Comparison of ENCODE assay signal across 13 cellular contexts in genomic region chr19:57620673-57621348, GRCh38. TPM values are rescaled to one million over a fixed set of nuclear protein-coding genes. Genes with fewer than 3 reads are reported as not detected.
DNase-seq lines count a peak whose midpoint lies in the region; ATAC-seq, FAIRE-seq and TF ChIP-seq lines count a peak whose summit lies in the region.
"Had no signal": no experiment of that assay in that cellular context is flagged by ENCODE, and none has a peak within 500 bp of the region (broad histone marks: within the 10 kb centered on the region; RNA-seq: fewer than 3 reads in every experiment).

No MANE protein-coding gene starts in this region.

- peaks cover 12% of the 10 kb centered on the region; the same call in 2 of the 3 replicates for H3K79me2 ChIP-seq in K562 (ENCODE audit: control insufficient read depth, insufficient read depth, low read length)

- H3K9me1 ChIP-seq in K562 (ENCODE audit: control insufficient read depth, insufficient read depth, low read length): no peaks in the 10 kb centered on the region

- POLR2A ChIA-PET in K562 (lab: Yijun Ruan, JAX): no interaction called here

- no peak for DNase-seq in K562 (ENCODE audit: extremely low read depth in 1 of 4, low spot score in 3 of 4)
- DNase-seq in HCEC 1CT: no peak
- DNase-seq in posterior cingulate gyrus: no peak
- DNase-seq in stimulated activated naive CD8-positive, alpha-beta T cell treated with anti-CD3 and anti-CD28 coated beads, Interleukin-15, Interleukin-2, amounts not matched to agents 100 U/mL and 50 U/mL, for 24 hours: no peak
- no peak for DNase-seq in T-helper 17 cell
- DNase-seq: C1 segment of cervical spinal cord; effector CD8-positive, alpha-beta T cell; hippocampal formation; NCI-H510A treated with DMSO at 0.1 percent for 48 hours had no signal

- no peaks in the 10 kb centered on the region for H3K27me3 Mint-ChIP-seq in T-helper 17 cell

- intact Hi-C loops in K562 (cut with micrococcal nuclease): no loop called here
- intact Hi-C loops in posterior cingulate gyrus (cut with DNase I): no loop called here

- H3K9ac ChIP-seq in BLaER1 treated with 17β-estradiol and CSF1 and Interleukin-3, amounts not matched to agents 10 nM and 100 nM: no peak overlapping the region
- H3K9ac ChIP-seq in HUES48 (ENCODE audit: low read depth, low read length) (no peak overlapping the region), K562 (ENCODE audit: insufficient read depth in 1 of 2, low read depth in 2 of 2, low read length in 2 of 2) (no peak overlapping the region), liver (ENCODE audit: low read depth in 1 of 2, low read length in 2 of 2) (no peak overlapping the region)

- TF ChIP-seq EP300 in K562 (IDR thresholded peaks at IDR 0.05; ENCODE audit: low read length): no peak

- CTCF ChIA-PET in K562 (lab: Yijun Ruan, JAX; ENCODE audit: low intra/inter-chr PET ratio): no interaction called here

- no peak overlapping the region for H2AFZ ChIP-seq in K562 (ENCODE audit: low read depth, low read length)

- in situ Hi-C loops in K562 (cut with MboI): no loop called here

- no peak for TF ChIP-seq POLR2A in K562 (conservative IDR thresholded peaks at IDR 0.05)

- H3K36me3 Mint-ChIP-seq in T-helper 17 cell (ENCODE audit: low read depth): peaks cover 15% of the 10 kb centered on the region

- H4K20me1 ChIP-seq in BLaER1 treated with 17β-estradiol and CSF1 and Interleukin-3, amounts not matched to agents 10 nM and 100 nM: peaks cover 0 to 24% (median 0%) of the 10 kb centered on the region in 11 experiments; a peak in 2 of 22 replicates
- H4K20me1 ChIP-seq in K562 (replicated peaks; ENCODE audit: control insufficient read depth, insufficient read depth, low read length): no peaks in the 10 kb centered on the region

- H3K27me3 ChIP-seq in BLaER1 treated with 17β-estradiol and CSF1 and Interleukin-3, amounts not matched to agents 10 nM and 100 nM: peaks cover 0 to 7% (median 0%) of the 10 kb centered on the region in 11 experiments; a peak in 1 of 22 replicates
- H3K27me3 ChIP-seq in HUES48 (ENCODE audit: control insufficient read depth, insufficient read depth, low read length): no peaks in the 10 kb centered on the region
- no peaks in the 10 kb centered on the region for H3K27me3 ChIP-seq in K562 (ENCODE audit: control insufficient read depth in 2 of 2, insufficient read depth in 2 of 2, low read length in 2 of 2)
- H3K27me3 ChIP-seq in liver (ENCODE audit: control insufficient read depth in 4 of 4, insufficient read depth in 4 of 4, low read length in 3 of 4): no peaks in the 10 kb centered on the region
- H3K27me3 ChIP-seq: adrenal gland had no signal

- no peaks in the 10 kb centered on the region for H3K4me1 Mint-ChIP-seq in T-helper 17 cell

- no peak overlapping the region for H3K4me3 Mint-ChIP-seq in T-helper 17 cell

- no peak overlapping the region for H3K4me2 ChIP-seq in BLaER1 treated with 17β-estradiol and CSF1 and Interleukin-3, amounts not matched to agents 10 nM and 100 nM
- H3K4me2 ChIP-seq in K562 (ENCODE audit: insufficient read depth, low read length): no peak overlapping the region

- 70% methylated on average over 10 of the region's 10 CpGs for WGBS in K562 (ENCODE audit: insufficient coverage, low coverage, missing lambda C conversion rate)
- WGBS in liver: 98% methylated on average over 10 of the region's 10 CpGs

- H3K27ac Mint-ChIP-seq in T-helper 17 cell: no peak overlapping the region

- H3K27ac ChIP-seq in BLaER1 treated with 17β-estradiol and CSF1 and Interleukin-3, amounts not matched to agents 10 nM and 100 nM: no peak overlapping the region
- H3K27ac ChIP-seq in HUES48 (ENCODE audit: low read depth, low read length) (no peak overlapping the region), K562 (ENCODE audit: extremely low read depth, low read depth, low read length) (no peak overlapping the region), liver (ENCODE audit: low read depth in 1 of 2, low read length in 2 of 2) (no peak overlapping the region)
- H3K27ac ChIP-seq: adrenal gland had no signal

- TF ChIP-seq RAD21 in K562 (CRISPR knock-in tag; conservative IDR thresholded peaks at IDR 0.05 in 1 of 2, IDR thresholded peaks at IDR 0.05 in 1 of 2) (no peak), liver (IDR thresholded peaks at IDR 0.05) (no peak)

- H3K36me3 ChIP-seq in BLaER1 treated with 17β-estradiol and CSF1 and Interleukin-3, amounts not matched to agents 10 nM and 100 nM: peaks cover 93 to 100% (median 100%) of the 10 kb centered on the region in 11 experiments
- H3K36me3 ChIP-seq in HUES48 (ENCODE audit: control insufficient read depth, insufficient read depth, low read length) (peaks cover 91% of the 10 kb centered on the region), K562 (ENCODE audit: control insufficient read depth, insufficient read depth, low read length) (peaks cover 62% of the 10 kb centered on the region), liver (ENCODE audit: control insufficient read depth in 4 of 4, insufficient read depth in 3 of 4, low read depth in 1 of 4, low read length in 3 of 4) (peaks cover 8 to 83% (median 80%) of the 10 kb centered on the region in 4 donors)

- ATAC-seq in K562: no peak
- ATAC-seq in stimulated activated naive CD8-positive, alpha-beta T cell treated with anti-CD3 and anti-CD28 coated beads, Interleukin-15, Interleukin-2, amounts not matched to agents 100 U/mL and 50 U/mL, for 24 hours: no peak
- no peak for ATAC-seq in T-helper 17 cell

- H3K4me3 ChIP-seq in BLaER1 treated with 17β-estradiol and CSF1 and Interleukin-3, amounts not matched to agents 10 nM and 100 nM: peak overlapping the region; percentile 25 to 99 (median 94); a peak in 19 of 20 replicates
- H3K4me3 ChIP-seq in HUES48 (ENCODE audit: low read depth, low read length) (peak overlapping the region; percentile 5), K562 (no peak overlapping the region), liver (ENCODE audit: low read depth in 1 of 3, low read length in 3 of 3) (peak overlapping the region in 2 of 3 donors; percentile 70 to 98)

- no TSS peak for BruUV-seq in K562 (replicated peaks; lab: Mats Ljungman, UMichigan)

- H3K9me3 ChIP-seq in BLaER1 treated with 17β-estradiol and CSF1 and Interleukin-3, amounts not matched to agents 10 nM and 100 nM (replicated peaks in 1 of 11): peaks cover 100% of the 10 kb centered on the region in 11 experiments
- H3K9me3 ChIP-seq in HUES48 (ENCODE audit: control insufficient read depth, insufficient read depth, low read length): peaks cover 82% of the 10 kb centered on the region
- peaks cover 46% of the 10 kb centered on the region for H3K9me3 ChIP-seq in K562 (replicated peaks; ENCODE audit: control insufficient read depth, insufficient read depth, low read depth, low read length)
- peaks cover 68 to 98% (median 87%) of the 10 kb centered on the region in 4 donors for H3K9me3 ChIP-seq in liver (ENCODE audit: control insufficient read depth in 4 of 4, low read length in 3 of 4)
- H3K9me3 ChIP-seq in T-helper 17 cell (ENCODE audit: control insufficient read depth, low read length, poor library complexity, severe bottlenecking): peaks cover 68% of the 10 kb centered on the region

- no peak for FAIRE-seq in K562 (lab: Jason Lieb, UNC)

- TF ChIP-seq CTCF in K562 (IDR thresholded peaks at IDR 0.05 in 2 of 3, conservative IDR thresholded peaks at IDR 0.05 in 1 of 3; ENCODE audit: insufficient read depth in 2 of 3, low read depth in 1 of 3, low read length in 3 of 3): no peak
- TF ChIP-seq CTCF in liver (IDR thresholded peaks at IDR 0.05; ENCODE audit: low read depth, low read length, missing input control): no peak

- no peaks in the 10 kb centered on the region for H3K4me1 ChIP-seq in BLaER1 treated with 17β-estradiol and CSF1 and Interleukin-3, amounts not matched to agents 10 nM and 100 nM
- no peaks in the 10 kb centered on the region for H3K4me1 ChIP-seq in HUES48 (ENCODE audit: control insufficient read depth, insufficient read depth, low read length)
- no peaks in the 10 kb centered on the region for H3K4me1 ChIP-seq in K562 (replicated peaks in 1 of 2; ENCODE audit: control insufficient read depth in 2 of 2, insufficient read depth in 2 of 2, low read length in 2 of 2)
- no peaks in the 10 kb centered on the region for H3K4me1 ChIP-seq in liver (ENCODE audit: control insufficient read depth in 4 of 4, insufficient read depth in 4 of 4, low read length in 3 of 4)
- H3K4me1 ChIP-seq: adrenal gland had no signal

RNA-seq across cellular contexts. Expression of gene ZNF134, which starts 6.8 kb away (rescaled TPM):
- total RNA-seq in K562 (2011; cell fraction: chromatin; rRNA removed; ENCODE audit: low replicate concordance): 6.6 and 10.5 TPM in 2 replicates
- total RNA-seq in K562 (2011; cell fraction: nucleolus; rRNA removed): 6.3 and 8.8 TPM in 2 replicates
- total RNA-seq in K562 (2011; cell fraction: nucleoplasm; rRNA removed): 7.3 and 9.7 TPM in 2 replicates
- total RNA-seq in K562 (2014; rRNA removed) (10.0 and 13.4 TPM in 2 replicates), K562 (2014; rRNA removed; fragmentation: Illumina TruSeq; extraction: Trizol) (5.5 and 5.9 TPM in 2 replicates), K562 (2015; rRNA removed; fragmentation: Illumina TruSeq; extraction: Trizol) (4.6 and 5.7 TPM in 2 replicates), K562 (2021) (6.3 and 7.0 TPM in 2 replicates), liver (10 to 100 TPM in 1 of 2 donors, 1 to 10 TPM in 1; 6.9 to 12.1 TPM), T-helper 17 cell (10 to 100 TPM; 20.9 to 22.7 TPM)
- polyA plus RNA-seq in K562 (2011; rRNA removed) (3.1 and 6.6 TPM in 2 replicates), K562 (2014; fragmentation: Illumina TruSeq; extraction: Trizol) (4.8 and 5.2 TPM in 2 replicates), K562 (2014; fragmentation: Nextera tagmentation; extraction: Ambion mirVana) (1 to 10 TPM; 1.3 to 1.5 TPM), K562 (2014; rRNA removed) (6.5 and 7.0 TPM in 2 replicates), liver (1 to 10 TPM; 1.5 to 4.0 TPM)
- polyA plus RNA-seq in K562 (2011; cell fraction: cytosol; rRNA removed): 3.1 and 3.6 TPM in 2 replicates
- 3.7 and 6.7 TPM in 2 replicates for polyA plus RNA-seq in K562 (2011; cell fraction: nucleus; rRNA removed)
- polyA plus RNA-seq in K562 (2012): 5.0 and 5.2 TPM in 2 replicates
- 5.8 and 7.7 TPM in 2 replicates for polyA minus RNA-seq in K562 (2011; rRNA and poly(A)+ RNA removed)
- polyA minus RNA-seq in K562 (2011; cell fraction: cytosol; rRNA and poly(A)+ RNA removed): 2.8 and 3.4 TPM in 2 replicates
- 5.0 and 6.1 TPM in 2 replicates for polyA minus RNA-seq in K562 (2011; cell fraction: nucleus; rRNA and poly(A)+ RNA removed)

RNA-seq across cellular contexts. Expression of gene ZNF211, which starts 12.2 kb away (rescaled TPM):
- 11.8 and 17.5 TPM in 2 replicates for total RNA-seq in K562 (2011; cell fraction: chromatin; rRNA removed; ENCODE audit: low replicate concordance)
- 11.2 and 12.1 TPM in 2 replicates for total RNA-seq in K562 (2011; cell fraction: nucleolus; rRNA removed)
- total RNA-seq in K562 (2011; cell fraction: nucleoplasm; rRNA removed): 12.6 and 12.8 TPM in 2 replicates
- total RNA-seq in K562 (2014; rRNA removed) (3.7 and 4.3 TPM in 2 replicates), K562 (2014; rRNA removed; fragmentation: Illumina TruSeq; extraction: Trizol) (6.3 and 6.6 TPM in 2 replicates), K562 (2015; rRNA removed; fragmentation: Illumina TruSeq; extraction: Trizol) (4.9 and 5.1 TPM in 2 replicates), K562 (2021) (4.1 and 4.2 TPM in 2 replicates), liver (1 to 10 TPM; 4.4 to 7.0 TPM), T-helper 17 cell (10 to 100 TPM; 27.7 to 33.7 TPM)
- polyA plus RNA-seq in K562 (2011; rRNA removed) (8.5 and 11.6 TPM in 2 replicates), K562 (2014; fragmentation: Illumina TruSeq; extraction: Trizol) (4.5 and 5.1 TPM in 2 replicates), K562 (2014; fragmentation: Nextera tagmentation; extraction: Ambion mirVana) (1 to 10 TPM; 1.3 to 1.7 TPM), K562 (2014; rRNA removed) (6.6 and 7.8 TPM in 2 replicates), liver (1 to 10 TPM; 2.0 to 2.3 TPM)
- 3.5 and 4.2 TPM in 2 replicates for polyA plus RNA-seq in K562 (2011; cell fraction: cytosol; rRNA removed)
- 16.0 and 19.0 TPM in 2 replicates for polyA plus RNA-seq in K562 (2011; cell fraction: nucleus; rRNA removed)
- polyA plus RNA-seq in K562 (2012): 3.4 and 4.7 TPM in 2 replicates
- 8.1 and 10.1 TPM in 2 replicates for polyA minus RNA-seq in K562 (2011; rRNA and poly(A)+ RNA removed)
- polyA minus RNA-seq in K562 (2011; cell fraction: cytosol; rRNA and poly(A)+ RNA removed): 3.0 and 4.7 TPM in 2 replicates
- 12.7 and 14.9 TPM in 2 replicates for polyA minus RNA-seq in K562 (2011; cell fraction: nucleus; rRNA and poly(A)+ RNA removed)

RNA-seq across cellular contexts. Expression of gene ZNF530, which starts 21.1 kb away (rescaled TPM):
- 9.5 and 10.6 TPM in 2 replicates for total RNA-seq in K562 (2011; cell fraction: chromatin; rRNA removed; ENCODE audit: low replicate concordance)
- 9.7 and 11.2 TPM in 2 replicates for total RNA-seq in K562 (2011; cell fraction: nucleolus; rRNA removed)
- total RNA-seq in K562 (2011; cell fraction: nucleoplasm; rRNA removed): 10.9 and 12.1 TPM in 2 replicates
- total RNA-seq in K562 (2014; rRNA removed) (3.2 and 5.9 TPM in 2 replicates), K562 (2014; rRNA removed; fragmentation: Illumina TruSeq; extraction: Trizol) (4.1 and 5.0 TPM in 2 replicates), K562 (2015; rRNA removed; fragmentation: Illumina TruSeq; extraction: Trizol) (3.0 and 3.1 TPM in 2 replicates), K562 (2021) (3.5 and 4.0 TPM in 2 replicates), liver (1 to 10 TPM; 1.4 to 7.1 TPM), T-helper 17 cell (1 to 10 TPM; 2.5 to 4.4 TPM)
- polyA plus RNA-seq in K562 (2011; rRNA removed) (4.2 and 5.0 TPM in 2 replicates), K562 (2014; fragmentation: Illumina TruSeq; extraction: Trizol) (2.6 and 4.1 TPM in 2 replicates), K562 (2014; fragmentation: Nextera tagmentation; extraction: Ambion mirVana) (under 1 TPM; 0.28 to 0.78 TPM), K562 (2014; rRNA removed) (2.2 and 4.1 TPM in 2 replicates), liver (1 to 10 TPM in 1 of 2 donors, under 1 TPM in 1; 0.86 to 1.4 TPM)
- 3.2 and 4.1 TPM in 2 replicates for polyA plus RNA-seq in K562 (2011; cell fraction: cytosol; rRNA removed)
- polyA plus RNA-seq in K562 (2011; cell fraction: nucleus; rRNA removed): 3.9 and 7.4 TPM in 2 replicates
- 2.4 and 4.6 TPM in 2 replicates for polyA plus RNA-seq in K562 (2012)
- 4.7 and 4.8 TPM in 2 replicates for polyA minus RNA-seq in K562 (2011; rRNA and poly(A)+ RNA removed)
- polyA minus RNA-seq in K562 (2011; cell fraction: cytosol; rRNA and poly(A)+ RNA removed): 1.0 and 1.4 TPM in 2 replicates
- 7.1 and 7.9 TPM in 2 replicates for polyA minus RNA-seq in K562 (2011; cell fraction: nucleus; rRNA and poly(A)+ RNA removed)

RNA-seq across cellular contexts. Expression of gene ZIK1, which starts 36.9 kb away (rescaled TPM):
- total RNA-seq in K562 (2011; cell fraction: chromatin; rRNA removed; ENCODE audit: low replicate concordance): 0.32 and 0.81 TPM in 2 replicates
- 0.50 and 1.7 TPM in 2 replicates for total RNA-seq in K562 (2011; cell fraction: nucleolus; rRNA removed)
- 0.29 and 0.46 TPM in 2 replicates for total RNA-seq in K562 (2011; cell fraction: nucleoplasm; rRNA removed)
- total RNA-seq in K562 (2014; rRNA removed) (0.14 and 0.69 TPM in 2 replicates), K562 (2014; rRNA removed; fragmentation: Illumina TruSeq; extraction: Trizol) (0.18 and 0.32 TPM in 2 replicates), K562 (2015; rRNA removed; fragmentation: Illumina TruSeq; extraction: Trizol) (0.15 and 0.25 TPM in 2 replicates), K562 (2021) (0.16 and 0.27 TPM in 2 replicates), liver (1 to 10 TPM; 1.2 to 8.6 TPM), T-helper 17 cell (1 to 10 TPM; 2.9 to 4.3 TPM)
- polyA plus RNA-seq in K562 (2011; rRNA removed) (0.20 and 0.42 TPM in 2 replicates), K562 (2014; fragmentation: Illumina TruSeq; extraction: Trizol) (0.12 and 0.19 TPM in 2 replicates), K562 (2014; fragmentation: Nextera tagmentation; extraction: Ambion mirVana) (under 1 TPM in 1 of 2 experiments, not detected in 1; 0.03 TPM), K562 (2014; rRNA removed) (0.12 and 0.31 TPM in 2 replicates), liver (under 1 TPM; 0.29 to 0.60 TPM)
- 0.04 and 0.31 TPM in 2 replicates for polyA plus RNA-seq in K562 (2011; cell fraction: cytosol; rRNA removed)
- polyA plus RNA-seq in K562 (2011; cell fraction: nucleus; rRNA removed): 0.11 and 0.21 TPM in 2 replicates
- polyA plus RNA-seq in K562 (2012): 0.16 and 0.36 TPM in 2 replicates
- polyA minus RNA-seq in K562 (2011; rRNA and poly(A)+ RNA removed): 0.36 and 0.39 TPM in 2 replicates
- not detected in 2 replicates for polyA minus RNA-seq in K562 (2011; cell fraction: cytosol; rRNA and poly(A)+ RNA removed)
- polyA minus RNA-seq in K562 (2011; cell fraction: nucleus; rRNA and poly(A)+ RNA removed): 0.22 and 0.40 TPM in 2 replicates

RNA-seq across cellular contexts. Expression of gene ZNF416, which starts 42.1 kb away (rescaled TPM):
- total RNA-seq in K562 (2011; cell fraction: chromatin; rRNA removed; ENCODE audit: low replicate concordance): 4.9 and 8.5 TPM in 2 replicates
- total RNA-seq in K562 (2011; cell fraction: nucleolus; rRNA removed): 5.0 and 7.2 TPM in 2 replicates
- total RNA-seq in K562 (2011; cell fraction: nucleoplasm; rRNA removed): 4.7 and 4.8 TPM in 2 replicates
- total RNA-seq in K562 (2014; rRNA removed) (0.78 and 1.1 TPM in 2 replicates), K562 (2014; rRNA removed; fragmentation: Illumina TruSeq; extraction: Trizol) (1.2 and 1.6 TPM in 2 replicates), K562 (2015; rRNA removed; fragmentation: Illumina TruSeq; extraction: Trizol) (1.1 and 1.2 TPM in 2 replicates), K562 (2021) (1.3 and 1.6 TPM in 2 replicates), liver (1 to 10 TPM; 1.5 to 2.9 TPM), T-helper 17 cell (1 to 10 TPM; 3.9 to 4.7 TPM)
- polyA plus RNA-seq in K562 (2011; rRNA removed) (1.3 and 2.0 TPM in 2 replicates), K562 (2014; fragmentation: Illumina TruSeq; extraction: Trizol) (1.3 and 1.5 TPM in 2 replicates), K562 (2014; fragmentation: Nextera tagmentation; extraction: Ambion mirVana) (under 1 TPM; 0.20 to 0.27 TPM), K562 (2014; rRNA removed) (0.61 and 1.1 TPM in 2 replicates), liver (under 1 TPM; 0.97 to 0.99 TPM)
- polyA plus RNA-seq in K562 (2011; cell fraction: cytosol; rRNA removed): 0.66 and 1.0 TPM in 2 replicates
- polyA plus RNA-seq in K562 (2011; cell fraction: nucleus; rRNA removed): 1.6 and 1.8 TPM in 2 replicates
- 0.85 and 1.3 TPM in 2 replicates for polyA plus RNA-seq in K562 (2012)
- 3.9 and 4.7 TPM in 2 replicates for polyA minus RNA-seq in K562 (2011; rRNA and poly(A)+ RNA removed)
- polyA minus RNA-seq in K562 (2011; cell fraction: cytosol; rRNA and poly(A)+ RNA removed): 0.82 and 1.1 TPM in 2 replicates
- polyA minus RNA-seq in K562 (2011; cell fraction: nucleus; rRNA and poly(A)+ RNA removed): 4.3 and 5.6 TPM in 2 replicates
